Comparison of ENCODE assay signal across 21 cellular contexts in the genomic region with DNA sequence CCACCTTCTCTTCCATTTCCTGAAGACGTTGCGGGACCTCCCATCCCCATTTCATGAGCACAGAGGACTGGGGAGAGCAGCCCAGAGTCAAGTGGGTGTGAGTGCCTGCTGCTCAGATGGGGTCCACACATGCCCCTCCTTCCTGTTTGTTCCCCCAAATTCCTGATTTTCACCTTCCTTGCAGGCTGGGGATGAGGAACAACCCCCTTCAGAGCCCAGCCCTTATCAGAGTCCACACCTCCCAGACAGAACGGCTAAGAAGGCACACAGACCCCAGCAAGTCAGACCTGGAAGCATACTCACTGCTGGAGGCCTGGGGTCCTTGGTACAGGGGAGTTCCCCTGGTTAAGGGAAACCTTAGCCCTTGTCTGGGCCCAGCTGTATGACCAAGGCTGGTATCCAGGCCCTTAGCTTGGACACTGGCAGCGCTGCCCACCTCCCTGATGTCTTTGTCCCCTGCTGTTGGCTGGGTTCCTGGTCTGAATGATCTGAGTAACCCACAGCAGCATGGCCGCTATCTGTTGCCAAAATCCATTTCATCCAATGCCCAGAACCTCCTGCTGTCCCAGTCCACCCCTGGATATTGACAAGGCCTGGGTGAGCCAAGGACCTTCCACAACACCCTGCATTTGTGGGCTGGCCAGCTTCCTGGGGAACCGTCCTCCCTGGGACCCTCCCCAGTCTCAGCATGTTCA.
DNase-seq lines count a peak whose midpoint lies in the region; ATAC-seq and TF ChIP-seq lines count a peak whose summit lies in the region.
"Had no signal": no experiment of that assay in that cellular context is flagged by ENCODE, and none has a peak within 500 bp of the region (broad histone marks: within the 10 kb centered on the region; RNA-seq: fewer than 3 reads in every experiment).

No MANE protein-coding gene starts in this region.

- no peak for TF ChIP-seq POLR2A in esophagus muscularis mucosa (IDR thresholded peaks at IDR 0.05; ENCODE audit: low read depth)
- TF ChIP-seq POLR2A in sigmoid colon (IDR thresholded peaks at IDR 0.05) = no peak

- no peak for TF ChIP-seq CTCF in esophagus muscularis mucosa (IDR thresholded peaks at IDR 0.05)
- no peak for TF ChIP-seq CTCF in sigmoid colon (IDR thresholded peaks at IDR 0.05)

- peak overlapping the region; percentile 21; the same call in 1 of the 2 replicates for H3K4me2 ChIP-seq in BLaER1

- H3K36me3 ChIP-seq in BLaER1 = no peaks in the 10 kb centered on the region
- no peaks in the 10 kb centered on the region for H3K36me3 ChIP-seq in esophagus muscularis mucosa
- H3K36me3 ChIP-seq in sigmoid colon = no peaks in the 10 kb centered on the region
- H3K36me3 ChIP-seq: MG63 had no signal

- intact Hi-C loops in esophagus muscularis mucosa (cut with DNase I) (no loop called here), sigmoid colon (cut with DNase I) (no loop called here)

- ATAC-seq in HG03342 (IDR thresholded peaks at IDR 0.05; ENCODE audit: unreplicated experiment) = no peak
- ATAC-seq: PC-3 had no signal

- H3K27me3 ChIP-seq in BLaER1 (no peaks in the 10 kb centered on the region), esophagus muscularis mucosa (no peaks in the 10 kb centered on the region), sigmoid colon (no peaks in the 10 kb centered on the region)
- H3K27me3 ChIP-seq: MG63 had no signal

- no peaks in the 10 kb centered on the region for H3K9me3 ChIP-seq in BLaER1
- no peaks in the 10 kb centered on the region for H3K9me3 ChIP-seq in esophagus muscularis mucosa
- no peaks in the 10 kb centered on the region for H3K9me3 ChIP-seq in sigmoid colon
- H3K9me3 ChIP-seq: MG63 had no signal

- H3K4me3 ChIP-seq in BLaER1 (no peak overlapping the region), esophagus muscularis mucosa (no peak overlapping the region), sigmoid colon (no peak overlapping the region)
- H3K4me3 ChIP-seq: MG63 had no signal

- H4K20me1 ChIP-seq in BLaER1 = no peaks in the 10 kb centered on the region

- H3K9ac ChIP-seq in BLaER1 = no peak overlapping the region

- peak overlapping the region; percentile 49 for H3K27ac ChIP-seq in BLaER1
- H3K27ac ChIP-seq in esophagus muscularis mucosa (replicated peaks in 1 of 4) = no peak overlapping the region
- no peak overlapping the region for H3K27ac ChIP-seq in sigmoid colon
- H3K27ac ChIP-seq: RWPE1 had no signal

- TF ChIP-seq EP300 in esophagus muscularis mucosa (IDR thresholded peaks at IDR 0.05) (no peak), sigmoid colon (IDR thresholded peaks at IDR 0.05) (no peak)

- DNase-seq in H4 (ENCODE audit: low spot score) (peak; percentile 2), esophagus muscularis mucosa (ENCODE audit: extremely low spot score) (peak; percentile 85), sigmoid colon (peak; percentile 40), KG1 (lab: John Stamatoyannopoulos, UW) (no peak), globus pallidus (ENCODE audit: low spot score) (no peak)
- DNase-seq in activated CD4-positive, alpha-beta T cell treated with anti-CD3 and anti-CD28 coated beads for 48 hours = no peak
- DNase-seq: CD8-positive, alpha-beta memory T cell; DMS53; IMR-90; Karpas-422; MG63; NCI-H1048; NCI-H1436; NCI-H1930; NCI-H226; NCI-H524 treated with DMSO at 0.1 percent for 48 hours; PC-3; SIG-M5 had no signal

- WGBS in esophagus muscularis mucosa = 90% methylated on average over 6 of the region's 6 CpGs
- 69 to 82% methylated on average over 6 of the region's 6 CpGs for WGBS in sigmoid colon, 2 donors

- H3K4me1 ChIP-seq in BLaER1 (peaks cover 32% of the 10 kb centered on the region), esophagus muscularis mucosa (no peaks in the 10 kb centered on the region), sigmoid colon (no peaks in the 10 kb centered on the region)

Comparison
In these comparisons a context has a peak if more than half of its experiments do, and no peak if none do; other contexts are left out.
1. DNase-seq: peak in H4 (single experiment), esophagus muscularis mucosa (single experiment) and sigmoid colon (single experiment); none in activated CD4-positive, alpha-beta T cell treated with anti-CD3 and anti-CD28 coated beads for 48 hours (single experiment), KG1 (single experiment) and globus pallidus (single experiment).